Comparison of ENCODE assay signal across 17 cellular contexts in the genomic region with DNA sequence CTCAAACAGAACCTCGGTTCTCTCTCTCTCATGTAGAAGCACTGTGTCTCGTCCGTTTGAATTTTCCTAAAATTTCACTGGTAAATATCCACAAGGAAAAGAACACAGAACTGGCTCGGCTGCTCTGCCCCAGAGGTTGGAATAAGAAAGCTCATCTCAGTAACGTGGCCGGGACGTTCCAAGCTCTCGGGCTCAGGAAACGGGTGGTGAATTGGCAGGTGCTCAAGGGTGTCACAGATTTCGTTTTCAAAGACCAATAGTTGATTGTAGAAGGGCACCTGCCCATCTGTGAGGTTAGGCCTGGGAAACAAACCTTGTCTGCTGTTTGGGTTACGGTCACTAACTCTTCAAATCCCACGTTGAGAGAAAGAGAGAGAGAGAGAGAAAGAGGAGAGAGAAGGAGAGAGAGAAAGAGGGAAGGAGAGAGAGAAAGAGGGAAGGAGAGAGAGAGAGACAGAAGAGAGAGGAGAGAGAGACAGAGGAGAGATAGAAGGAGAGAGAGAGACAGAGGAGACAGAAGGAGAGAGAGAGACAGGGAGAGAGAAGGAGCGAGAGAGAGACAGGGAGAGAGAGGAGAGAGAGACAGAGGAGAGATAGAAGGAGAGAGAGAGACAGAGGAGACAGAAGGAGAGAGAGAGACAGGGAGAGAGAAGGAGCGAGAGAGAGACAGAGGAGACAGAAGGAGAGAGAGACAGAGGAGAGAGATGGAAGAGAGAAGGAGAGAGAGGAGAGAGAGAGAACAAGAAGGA.
DNase-seq lines count a peak whose midpoint lies in the region; ATAC-seq and TF ChIP-seq lines count a peak whose summit lies in the region.
"Had no signal": no experiment of that assay in that cellular context is flagged by ENCODE, and none has a peak within 500 bp of the region (broad histone marks: within the 10 kb centered on the region; RNA-seq: fewer than 3 reads in every experiment).

No MANE protein-coding gene starts in this region.

- no peaks in the 10 kb centered on the region for H3K36me3 Mint-ChIP-seq in WTC11
- no peaks in the 10 kb centered on the region for H3K36me3 Mint-ChIP-seq in natural killer cell treated with Interleukin-12 subunit alpha and Interleukin-12 subunit beta and Interleukin-15 and Interleukin-18, amount 100 ng/mL, for 72 hours

- TF ChIP-seq CTCF in WTC11 (IDR thresholded peaks at IDR 0.05): no peak
- no peak for TF ChIP-seq CTCF in upper lobe of right lung (IDR thresholded peaks at IDR 0.05)

- no peak overlapping the region for H3K4me3 Mint-ChIP-seq in WTC11
- H3K4me3 Mint-ChIP-seq in natural killer cell treated with Interleukin-12 subunit alpha and Interleukin-12 subunit beta and Interleukin-15 and Interleukin-18, amount 100 ng/mL, for 72 hours: no peak overlapping the region
- H3K4me3 Mint-ChIP-seq: CD8-positive, alpha-beta memory T cell had no signal

- no peaks in the 10 kb centered on the region for H3K4me1 ChIP-seq in upper lobe of right lung
- H3K4me1 ChIP-seq: BLaER1 treated with 17β-estradiol and CSF1 and Interleukin-3, amounts not matched to agents 10 nM and 100 nM had no signal

- intact Hi-C loops in upper lobe of right lung (cut with DNase I): no loop called here

- POLR2A ChIA-PET in WTC11 (lab: Charles Lee): no interaction called here

- H3K36me3 ChIP-seq in H7 (replicated peaks; ENCODE audit: control insufficient read depth, insufficient read depth, low read length) (no peaks in the 10 kb centered on the region), upper lobe of right lung (no peaks in the 10 kb centered on the region)
- H3K36me3 ChIP-seq: BLaER1 treated with 17β-estradiol and CSF1 and Interleukin-3, amounts not matched to agents 10 nM and 100 nM had no signal

- H3K9me3 ChIP-seq in upper lobe of right lung: no peaks in the 10 kb centered on the region

- H3K27me3 ChIP-seq in H7 (ENCODE audit: control insufficient read depth, insufficient read depth, low read length) (peaks cover 5% of the 10 kb centered on the region), upper lobe of right lung (no peaks in the 10 kb centered on the region)

- no peak overlapping the region for H3K27ac ChIP-seq in upper lobe of right lung
- H3K27ac ChIP-seq: BLaER1 treated with 17β-estradiol and CSF1 and Interleukin-3, amounts not matched to agents 10 nM and 100 nM; PC-9 had no signal

- CTCF ChIA-PET in WTC11 (lab: Charles Lee): no interaction called here

- H3K27me3 Mint-ChIP-seq in WTC11 (ENCODE audit: low read depth): peaks cover 21% of the 10 kb centered on the region
- H3K27me3 Mint-ChIP-seq in natural killer cell treated with Interleukin-12 subunit alpha and Interleukin-12 subunit beta and Interleukin-15 and Interleukin-18, amount 100 ng/mL, for 72 hours: peaks cover 12 to 25% of the 10 kb centered on the region in 2 donors

- H3K4me3 ChIP-seq in H7 (ENCODE audit: insufficient read depth, low read depth, low read length) (no peak overlapping the region), upper lobe of right lung (no peak overlapping the region)
- H3K4me3 ChIP-seq: BLaER1 treated with 17β-estradiol and CSF1 and Interleukin-3, amounts not matched to agents 10 nM and 100 nM; PC-9 had no signal

- 0 out of 2 replicates have a peak, but pooled peaks have one; percentile 11 for ATAC-seq in WTC11
- peak; percentile 26 for ATAC-seq in left lobe of liver
- no peak for ATAC-seq in upper lobe of right lung
- no peak for ATAC-seq in natural killer cell treated with Interleukin-12 subunit alpha and Interleukin-12 subunit beta and Interleukin-15 and Interleukin-18, amount 100 ng/mL, for 72 hours

- peaks cover 11% of the 10 kb centered on the region for H3K9me3 Mint-ChIP-seq in WTC11
- H3K9me3 Mint-ChIP-seq in natural killer cell treated with Interleukin-12 subunit alpha and Interleukin-12 subunit beta and Interleukin-15 and Interleukin-18, amount 100 ng/mL, for 72 hours: no peaks in the 10 kb centered on the region

- peak; percentile 24 for DNase-seq in H7
- no peak for DNase-seq in WTC11 (ENCODE audit: low spot score)
- DNase-seq in left lobe of liver (ENCODE audit: low spot score): no peak
- peak; percentile 17 for DNase-seq in upper lobe of right lung
- no peak for DNase-seq in NCI-H2171 (lab: John Stamatoyannopoulos, UW)
- no peak for DNase-seq in COR-L47 (lab: John Stamatoyannopoulos, UW)
- DNase-seq in natural killer cell treated with Interleukin-12 subunit alpha and Interleukin-12 subunit beta and Interleukin-15 and Interleukin-18, amount 100 ng/mL, for 72 hours (ENCODE audit: low spot score): no peak
- DNase-seq: CD8-positive, alpha-beta memory T cell; DMS79; IMR-90; NCI-H1048; NCI-H1436; NCI-H1930; NCI-H345; NCI-H526; PC-9 had no signal

- H3K4me1 Mint-ChIP-seq in WTC11: peaks cover 44% of the 10 kb centered on the region
- H3K4me1 Mint-ChIP-seq in natural killer cell treated with Interleukin-12 subunit alpha and Interleukin-12 subunit beta and Interleukin-15 and Interleukin-18, amount 100 ng/mL, for 72 hours (ENCODE audit: low read depth in 2 of 2): peaks cover 8 to 20% of the 10 kb centered on the region in 2 donors
- H3K4me1 Mint-ChIP-seq: CD8-positive, alpha-beta memory T cell had no signal

- H3K27ac Mint-ChIP-seq in WTC11: no peak overlapping the region
- H3K27ac Mint-ChIP-seq in natural killer cell treated with Interleukin-12 subunit alpha and Interleukin-12 subunit beta and Interleukin-15 and Interleukin-18, amount 100 ng/mL, for 72 hours: no peak overlapping the region

TF ChIP-seq in WTC11, 78 proteins besides CTCF, POLR2A, EP300 and RAD21:
- TF ChIP-seq FOXK1 (CRISPR knock-in tag; IDR thresholded peaks at IDR 0.05) (no peak), ZNF317 (CRISPR knock-in tag; IDR thresholded peaks at IDR 0.05; ENCODE audit: borderline replicate concordance, low read depth) (no peak)
- TF ChIP-seq, protein P1, sequence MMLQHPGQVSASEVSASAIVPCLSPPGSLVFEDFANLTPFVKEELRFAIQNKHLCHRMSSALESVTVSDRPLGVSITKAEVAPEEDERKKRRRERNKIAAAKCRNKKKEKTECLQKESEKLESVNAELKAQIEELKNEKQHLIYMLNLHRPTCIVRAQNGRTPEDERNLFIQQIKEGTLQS (CRISPR knock-in tag; conservative IDR thresholded peaks at IDR 0.05): no peak

Comparison
In these comparisons a context has a peak if more than half of its experiments do, and no peak if none do; other contexts are left out.
1. DNase-seq: peak in H7 (single experiment) and upper lobe of right lung (single experiment); none in WTC11 (single experiment), left lobe of liver (single experiment), NCI-H2171 (single experiment), COR-L47 (single experiment) and natural killer cell treated with Interleukin-12 subunit alpha and Interleukin-12 subunit beta and Interleukin-15 and Interleukin-18, amount 100 ng/mL, for 72 hours (single experiment).
2. ATAC-seq: peak in WTC11 (single experiment) and left lobe of liver (single experiment); none in upper lobe of right lung (single experiment) and natural killer cell treated with Interleukin-12 subunit alpha and Interleukin-12 subunit beta and Interleukin-15 and Interleukin-18, amount 100 ng/mL, for 72 hours (0 of 2).